30 cellular contexts compared by ENCODE assay signal in the genomic region with DNA sequence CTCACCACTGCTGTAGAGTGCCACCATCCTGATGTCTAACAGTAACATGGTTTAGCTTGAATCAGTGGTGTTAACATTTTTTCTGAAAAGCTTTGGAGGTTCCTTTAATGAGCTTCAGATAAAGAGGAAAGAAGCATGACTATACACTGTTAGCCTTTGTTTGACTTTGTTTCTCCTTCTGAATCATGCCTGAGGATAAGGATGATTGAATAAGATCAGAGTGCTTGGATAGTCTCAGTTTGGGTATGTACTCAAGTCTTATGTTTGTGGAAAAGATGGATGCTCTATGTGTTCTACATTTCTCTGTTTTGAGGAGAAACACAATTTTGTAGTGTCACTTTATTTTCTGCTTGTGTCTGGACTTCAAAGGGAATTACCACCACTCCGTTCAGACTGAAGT. TPM values are rescaled to one million over a fixed set of nuclear protein-coding genes. Genes with fewer than 3 reads are reported as not detected.
DNase-seq lines count a peak whose midpoint lies in the region; ATAC-seq, FAIRE-seq and TF ChIP-seq lines count a peak whose summit lies in the region.
"Had no signal": no experiment of that assay in that cellular context is flagged by ENCODE, and none has a peak within 500 bp of the region (broad histone marks: within the 10 kb centered on the region; RNA-seq: fewer than 3 reads in every experiment).

No MANE protein-coding gene starts in this region.

- no TSS peak for BruUV-seq in A673 (replicated peaks; lab: Mats Ljungman, UMichigan)

- no peak overlapping the region for H2AFZ ChIP-seq in SU-DHL-6 (ENCODE audit: low read depth, low read length, severe bottlenecking)

- intact Hi-C loops in A673 (cut with micrococcal nuclease; ENCODE audit: unreplicated experiment), result no loop called here

- CTCF ChIA-PET in A673 (lab: Charles Lee), result no interaction called here

- H4K20me1 ChIP-seq in BLaER1 (no peaks in the 10 kb centered on the region), SU-DHL-6 (ENCODE audit: low read depth, low read length) (no peaks in the 10 kb centered on the region)

- TF ChIP-seq POLR2A in GM12892 (IDR thresholded peaks at IDR 0.05; ENCODE audit: low read depth, low read length), result no peak

- H3K79me2 ChIP-seq in SU-DHL-6 (ENCODE audit: insufficient read depth, low read length), result no peaks in the 10 kb centered on the region

- no peak overlapping the region for H3K27ac ChIP-seq in BLaER1
- peak overlapping the region; percentile 89 for H3K27ac ChIP-seq in SU-DHL-6 (ENCODE audit: low read depth, low read length)
- H3K27ac ChIP-seq in A673 (ENCODE audit: low read depth, low read length, poor library complexity, severe bottlenecking), result no peak overlapping the region
- H3K27ac ChIP-seq: lower lobe of right lung, pancreas, testis had no signal

- POLR2A ChIA-PET in A673 (lab: Charles Lee; ENCODE audit: low non-redundant PET), result no interaction called here

- peak; percentile 78 for FAIRE-seq in GM12892 (lab: Jason Lieb, UNC)
- FAIRE-seq: endometrium, frontal cortex, pancreas, urothelium cell line had no signal

- H3K4me3 ChIP-seq in BLaER1 (no peak overlapping the region), SU-DHL-6 (ENCODE audit: insufficient read depth, low read length, poor library complexity, severe bottlenecking) (no peak overlapping the region), A673 (ENCODE audit: low read depth, low read length, poor library complexity, severe bottlenecking) (no peak overlapping the region)
- H3K4me3 ChIP-seq: dorsolateral prefrontal cortex, lower lobe of right lung, pancreas, smooth muscle cell, testis had no signal

- H3K4me2 ChIP-seq in BLaER1 (peak overlapping the region; percentile 56), SU-DHL-6 (ENCODE audit: low read depth, low read length, poor library complexity, severe bottlenecking) (peak overlapping the region; percentile 51)
- H3K4me2 ChIP-seq: SK-N-SH, smooth muscle cell had no signal

- ATAC-seq in HG02973 (IDR thresholded peaks at IDR 0.05; ENCODE audit: unreplicated experiment) (no peak), GM19395 (IDR thresholded peaks at IDR 0.05; ENCODE audit: unreplicated experiment) (no peak)
- ATAC-seq: activated CD4-positive, CD25-positive, alpha-beta regulatory T cell treated with anti-CD3 and anti-CD28 coated beads, Interleukin-2, amount 50 U/mL, for 24 hours; lower lobe of right lung; pancreas; right cardiac atrium had no signal

- H3K36me3 ChIP-seq in BLaER1 (peaks cover 71% of the 10 kb centered on the region), SU-DHL-6 (ENCODE audit: low read length) (peaks cover 17% of the 10 kb centered on the region; the same call in 1 of the 2 replicates), A673 (ENCODE audit: insufficient read depth, low read length, poor library complexity, severe bottlenecking) (peaks cover 30% of the 10 kb centered on the region)

- no peaks in the 10 kb centered on the region for H3K9me3 ChIP-seq in BLaER1
- H3K9me3 ChIP-seq in SU-DHL-6 (ENCODE audit: insufficient read depth, low read length), result no peaks in the 10 kb centered on the region
- H3K9me3 ChIP-seq in A673 (ENCODE audit: low read depth, low read length, poor library complexity, severe bottlenecking), result no peaks in the 10 kb centered on the region
- H3K9me3 ChIP-seq: lower lobe of right lung, pancreas, SK-N-SH, testis had no signal

- peaks cover 27% of the 10 kb centered on the region for H3F3A ChIP-seq in SU-DHL-6 (ENCODE audit: insufficient read depth)

- H3K4me1 ChIP-seq in BLaER1 (peaks cover 64% of the 10 kb centered on the region), A673 (ENCODE audit: insufficient read depth, low read length, poor library complexity, severe bottlenecking) (no peaks in the 10 kb centered on the region)
- H3K4me1 ChIP-seq: lower lobe of right lung, pancreas, testis had no signal

- DNase-seq in GM12892 (ENCODE audit: insufficient read length) (no peak), iris pigment epithelial cell (ENCODE audit: low read depth) (peak; percentile 31), A673 (ENCODE audit: low spot score) (no peak), middle frontal gyrus (ENCODE audit: extremely low spot score, low spot score) (no peak)
- DNase-seq: activated CD4-positive, alpha-beta memory T cell treated with anti-CD3 and anti-CD28 coated beads for 36 hours; activated CD8-positive, alpha-beta memory T cell treated with anti-CD3 and anti-CD28 coated beads, Interleukin-2, amount 50 U/mL, for 4 hours; activated naive CD4-positive, alpha-beta T cell treated with Interleukin-2 at 50 U/mL for 16 hours; CD4-positive, CD25-positive, alpha-beta regulatory T cell; cerebellar nuclear complex; dorsolateral prefrontal cortex; EL; lower lobe of right lung; NCI-H1105; NCI-H2029; NCI-H524 treated with DMSO at 0.1 percent for 48 hours; OCI-M1; pancreas; right cardiac atrium; SK-N-SH; stimulated activated naive CD4-positive, alpha-beta T cell treated with Interleukin-2 at 50 U/mL for 16 hours; testis had no signal

- TF ChIP-seq CTCF in SU-DHL-6 (IDR thresholded peaks at IDR 0.05; ENCODE audit: insufficient read depth, low read length, poor library complexity, severe bottlenecking), result no peak
- no peak for TF ChIP-seq CTCF in A673 (conservative IDR thresholded peaks at IDR 0.05; ENCODE audit: low read depth, low read length)

- no peaks in the 10 kb centered on the region for H3K9me2 ChIP-seq in SU-DHL-6 (replicated peaks; ENCODE audit: insufficient read depth, low read length)
- H3K9me2 ChIP-seq: SK-N-SH had no signal

- H3K9ac ChIP-seq in BLaER1 (no peak overlapping the region), SU-DHL-6 (ENCODE audit: low read length) (no peak overlapping the region)
- H3K9ac ChIP-seq: SK-N-SH had no signal

- H3K27me3 ChIP-seq in BLaER1, result no peaks in the 10 kb centered on the region
- H3K27me3 ChIP-seq in SU-DHL-6 (ENCODE audit: low read length), result no peaks in the 10 kb centered on the region
- no peaks in the 10 kb centered on the region for H3K27me3 ChIP-seq in A673 (replicated peaks; ENCODE audit: insufficient read depth, low read depth, low read length, poor library complexity)
- H3K27me3 ChIP-seq: dorsolateral prefrontal cortex, pancreas, testis had no signal

RNA-seq across cellular contexts. Expression of a gene that starts 42.0 kb away (rescaled TPM):
- polyA plus RNA-seq in GM12892 (2012; ENCODE audit: missing spikeins), result 35.6 TPM
- total RNA-seq in A673 (2021), result 60.3 and 63.2 TPM in 2 replicates
